Comparison of ENCODE assay signal across 8 cellular contexts in genomic region chr17:82230627-82231311, GRCh38. TPM values are rescaled to one million over a fixed set of nuclear protein-coding genes. Genes with fewer than 3 reads are reported as not detected.
A peak's percentile ranks its signal among the peaks of the same experiment; 100 is the strongest.
DNase-seq lines count a peak whose midpoint lies in the region; ATAC-seq and TF ChIP-seq lines count a peak whose summit lies in the region.

No MANE protein-coding gene starts in this region.

- no peak overlapping the region for H3K27ac Mint-ChIP-seq in activated naive CD8-positive, alpha-beta T cell treated with anti-CD3 and anti-CD28 coated beads, Interleukin-2, amount 50 U/mL, for 24 hours
- H3K27ac Mint-ChIP-seq in osteocyte (ENCODE audit: unreplicated experiment) = no peak overlapping the region

- no peaks in the 10 kb centered on the region for H3K27me3 ChIP-seq in cardiac muscle cell

- peak; percentile 31 for ATAC-seq in HG02610 (IDR thresholded peaks at IDR 0.05; ENCODE audit: unreplicated experiment)
- peak; percentile 40 for ATAC-seq in activated naive CD8-positive, alpha-beta T cell treated with anti-CD3 and anti-CD28 coated beads, Interleukin-2, amount 50 U/mL, for 24 hours
- ATAC-seq in HG03196 (IDR thresholded peaks at IDR 0.05; ENCODE audit: unreplicated experiment) = no peak

- no peaks in the 10 kb centered on the region for H3K9me3 ChIP-seq in cardiac muscle cell (ENCODE audit: low read depth)

- H3K4me3 Mint-ChIP-seq in activated naive CD8-positive, alpha-beta T cell treated with anti-CD3 and anti-CD28 coated beads, Interleukin-2, amount 50 U/mL, for 24 hours = peak overlapping the region; percentile 83
- no peak overlapping the region for H3K4me3 Mint-ChIP-seq in osteocyte (ENCODE audit: unreplicated experiment)

- H3K36me3 ChIP-seq in cardiac muscle cell = no peaks in the 10 kb centered on the region

- H3K9me3 Mint-ChIP-seq in activated naive CD8-positive, alpha-beta T cell treated with anti-CD3 and anti-CD28 coated beads, Interleukin-2, amount 50 U/mL, for 24 hours = no peaks in the 10 kb centered on the region
- no peaks in the 10 kb centered on the region for H3K9me3 Mint-ChIP-seq in osteocyte (ENCODE audit: unreplicated experiment)

- H3K4me3 ChIP-seq in GM08714 (ENCODE audit: low read length) = peak overlapping the region; percentile 34; the same call in 1 of the 2 replicates
- H3K4me3 ChIP-seq in cardiac muscle cell = peak overlapping the region; percentile 98

- TF ChIP-seq CTCF in cardiac muscle cell (IDR thresholded peaks at IDR 0.05; ENCODE audit: low read depth, low read length) (peak; percentile 38), osteocyte (IDR thresholded peaks at IDR 0.05) (peak; percentile 31)

- H3K27ac ChIP-seq in cardiac muscle cell = peak overlapping the region; percentile 82

- peaks cover 2% of the 10 kb centered on the region for H3K27me3 Mint-ChIP-seq in activated naive CD8-positive, alpha-beta T cell treated with anti-CD3 and anti-CD28 coated beads, Interleukin-2, amount 50 U/mL, for 24 hours
- no peaks in the 10 kb centered on the region for H3K27me3 Mint-ChIP-seq in osteocyte (ENCODE audit: unreplicated experiment)

- peak; percentile 83 for DNase-seq in activated naive CD8-positive, alpha-beta T cell treated with anti-CD3 and anti-CD28 coated beads, Interleukin-2, amount 50 U/mL, for 24 hours
- DNase-seq in cardiac muscle cell (ENCODE audit: low read depth in 1 of 2, low spot score in 1 of 2) = peak; percentile 88 to 95
- DNase-seq in osteocyte (ENCODE audit: extremely low spot score, unreplicated experiment) = no peak
- DNase-seq in occipital lobe (lab: John Stamatoyannopoulos, UW) = no peak

- H3K4me1 ChIP-seq in cardiac muscle cell (ENCODE audit: low read depth) = peaks cover 39% of the 10 kb centered on the region

- peaks cover 11% of the 10 kb centered on the region for H3K4me1 Mint-ChIP-seq in activated naive CD8-positive, alpha-beta T cell treated with anti-CD3 and anti-CD28 coated beads, Interleukin-2, amount 50 U/mL, for 24 hours
- H3K4me1 Mint-ChIP-seq in osteocyte (ENCODE audit: unreplicated experiment) = peaks cover 21% of the 10 kb centered on the region

- H3K36me3 Mint-ChIP-seq in activated naive CD8-positive, alpha-beta T cell treated with anti-CD3 and anti-CD28 coated beads, Interleukin-2, amount 50 U/mL, for 24 hours (ENCODE audit: low read depth) = no peaks in the 10 kb centered on the region
- no peaks in the 10 kb centered on the region for H3K36me3 Mint-ChIP-seq in osteocyte (ENCODE audit: unreplicated experiment)

TF ChIP-seq in PFSK-1, 5 proteins besides CTCF, POLR2A, EP300 and RAD21:
- TF ChIP-seq TAF1 (IDR thresholded peaks at IDR 0.05; ENCODE audit: borderline replicate concordance, insufficient read depth, low read length) = no peak
- peak; percentile 40; the same call in 1 of the 2 replicates for TF ChIP-seq POLR2AphosphoS5 (IDR thresholded peaks at IDR 0.05; ENCODE audit: low read depth, low read length)

RNA-seq across cellular contexts. Expression of gene SLC16A3, which starts 1.9 kb away (rescaled TPM):
- 813 TPM for polyA plus RNA-seq in PFSK-1 (2012; ENCODE audit: insufficient read length, low read depth)
- total RNA-seq in cardiac muscle cell (313 and 327 TPM in 2 replicates), osteocyte (12.9 and 18.1 TPM in 2 replicates), occipital lobe (4.2 TPM)
- polyA plus RNA-seq in cardiac muscle cell = 55.6 and 63.2 TPM in 2 replicates

RNA-seq across cellular contexts. Expression of gene CCDC57, which starts 18.1 kb away (rescaled TPM):
- polyA plus RNA-seq in PFSK-1 (2012; ENCODE audit: insufficient read length, low read depth) = 65.2 TPM
- 28.3 and 46.2 TPM in 2 replicates for total RNA-seq in cardiac muscle cell
- polyA plus RNA-seq in cardiac muscle cell = 53.5 and 56.0 TPM in 2 replicates
- 50.8 and 57.9 TPM in 2 replicates for total RNA-seq in osteocyte
- 18.6 TPM for total RNA-seq in occipital lobe

RNA-seq across cellular contexts. Expression of gene CSNK1D, which starts 42.7 kb away (rescaled TPM):
- polyA plus RNA-seq in PFSK-1 (2012; ENCODE audit: insufficient read length, low read depth) = 269 TPM
- total RNA-seq in cardiac muscle cell (40.3 and 53.1 TPM in 2 replicates), osteocyte (118 and 124 TPM in 2 replicates), occipital lobe (23.9 TPM)
- 106 and 134 TPM in 2 replicates for polyA plus RNA-seq in cardiac muscle cell

Comparison
In these comparisons a context has a peak if more than half of its experiments do, and no peak if none do; other contexts are left out.
1. DNase-seq: peak in activated naive CD8-positive, alpha-beta T cell treated with anti-CD3 and anti-CD28 coated beads, Interleukin-2, amount 50 U/mL, for 24 hours (single experiment) and cardiac muscle cell (2 of 2); none in osteocyte (single experiment) and occipital lobe (single experiment).
2. RNA of gene SLC16A3, which starts 1.9 kb away (total RNA-seq): 313 to 327 TPM in cardiac muscle cell; 12.9 to 18.1 TPM in osteocyte and 4.2 TPM in occipital lobe (single experiment); every median in the first group is over 10 times any median in the second.